ENCODE assay signal across 16 cellular contexts in genomic region chr12:103205906-103206305, GRCh38.
DNase-seq lines count a peak whose midpoint lies in the region; ATAC-seq and TF ChIP-seq lines count a peak whose summit lies in the region.
"Had no signal": no experiment of that assay in that cellular context is flagged by ENCODE, and none has a peak within 500 bp of the region (broad histone marks: within the 10 kb centered on the region; RNA-seq: fewer than 3 reads in every experiment).

No MANE protein-coding gene starts in this region.

- TF ChIP-seq CTCF in SK-N-SH (IDR thresholded peaks at IDR 0.05): no peak
- TF ChIP-seq CTCF in RWPE1 (conservative IDR thresholded peaks at IDR 0.05; ENCODE audit: low read depth): no peak
- TF ChIP-seq CTCF in epithelial cell of esophagus (IDR thresholded peaks at IDR 0.05; ENCODE audit: insufficient read depth, low read depth, low read length, missing control alignments): no peak
- no peak for TF ChIP-seq CTCF in CD14-positive monocyte (IDR thresholded peaks at IDR 0.05)
- no peak for TF ChIP-seq CTCF in ovary (IDR thresholded peaks at IDR 0.05)

- no peak overlapping the region for H3K4me3 Mint-ChIP-seq in CD14-positive monocyte
- H3K4me3 Mint-ChIP-seq: B cell; CD4-positive, CD25-positive, alpha-beta regulatory T cell; CD8-positive, alpha-beta memory T cell had no signal

- H3K27me3 ChIP-seq in SK-N-SH (ENCODE audit: insufficient read depth): no peaks in the 10 kb centered on the region
- no peaks in the 10 kb centered on the region for H3K27me3 ChIP-seq in ovary
- H3K27me3 ChIP-seq: BLaER1 treated with 17β-estradiol and CSF1 and Interleukin-3, amounts not matched to agents 10 nM and 100 nM had no signal

- no peaks in the 10 kb centered on the region for H3K4me1 ChIP-seq in SK-N-SH (ENCODE audit: control insufficient read depth in 1 of 2, insufficient read depth in 2 of 2, low read depth in 1 of 2, low read length in 1 of 2)
- no peaks in the 10 kb centered on the region for H3K4me1 ChIP-seq in ovary (ENCODE audit: insufficient read depth)
- H3K4me1 ChIP-seq: BLaER1 treated with 17β-estradiol and CSF1 and Interleukin-3, amounts not matched to agents 10 nM and 100 nM had no signal

- CTCF ChIA-PET in SK-N-SH (lab: Yijun Ruan, JAX) (no interaction called here), RWPE1 (lab: Yijun Ruan, JAX) (no interaction called here)

- H3K9me3 ChIP-seq in SK-N-SH: no peaks in the 10 kb centered on the region
- H3K9me3 ChIP-seq in ovary: no peaks in the 10 kb centered on the region

- intact Hi-C loops in CD14-positive monocyte (cut with micrococcal nuclease) (no loop called here), ovary (cut with DNase I) (no loop called here)

- TF ChIP-seq EP300 in SK-N-SH (IDR thresholded peaks at IDR 0.05; ENCODE audit: borderline replicate concordance in 1 of 2, low read depth in 1 of 2, low read length in 1 of 2) (no peak), ovary (IDR thresholded peaks at IDR 0.05) (no peak)

- no peaks in the 10 kb centered on the region for H3K9me2 ChIP-seq in SK-N-SH

- no peak for TF ChIP-seq POLR2A in ovary (IDR thresholded peaks at IDR 0.05)

- H3K36me3 ChIP-seq in SK-N-SH (replicated peaks in 1 of 2; ENCODE audit: control insufficient read depth in 1 of 2, insufficient read depth in 2 of 2, low read length in 1 of 2) (no peaks in the 10 kb centered on the region), ovary (no peaks in the 10 kb centered on the region)
- H3K36me3 ChIP-seq: BLaER1 treated with 17β-estradiol and CSF1 and Interleukin-3, amounts not matched to agents 10 nM and 100 nM had no signal

- H3K27ac ChIP-seq in SK-N-SH (ENCODE audit: low read depth in 2 of 2, low read length in 1 of 2): no peak overlapping the region
- H3K27ac ChIP-seq in RWPE1: no peak overlapping the region
- H3K27ac ChIP-seq in ovary: no peak overlapping the region
- H3K27ac ChIP-seq: BLaER1 treated with 17β-estradiol and CSF1 and Interleukin-3, amounts not matched to agents 10 nM and 100 nM had no signal

- H3K4me3 ChIP-seq in SK-N-SH (ENCODE audit: low read depth in 2 of 2, low read length in 1 of 2) (no peak overlapping the region), epithelial cell of esophagus (ENCODE audit: low read length) (no peak overlapping the region), ovary (no peak overlapping the region)
- H3K4me3 ChIP-seq: BLaER1 treated with 17β-estradiol and CSF1 and Interleukin-3, amounts not matched to agents 10 nM and 100 nM; GM12878 had no signal

- H3K9ac ChIP-seq in SK-N-SH: no peak overlapping the region
- H3K9ac ChIP-seq: BLaER1 treated with 17β-estradiol and CSF1 and Interleukin-3, amounts not matched to agents 10 nM and 100 nM had no signal

- no peaks in the 10 kb centered on the region for H3K79me2 ChIP-seq in SK-N-SH (ENCODE audit: insufficient read depth)

- POLR2A ChIA-PET in SK-N-SH (lab: Yijun Ruan, JAX) (no interaction called here), RWPE1 (lab: Yijun Ruan, JAX; ENCODE audit: low non-redundant PET) (no interaction called here)

- H2AFZ ChIP-seq in SK-N-SH (ENCODE audit: low read depth): no peak overlapping the region

- no peaks in the 10 kb centered on the region for H3K4me1 Mint-ChIP-seq in CD14-positive monocyte
- H3K4me1 Mint-ChIP-seq: B cell; CD4-positive, CD25-positive, alpha-beta regulatory T cell; CD8-positive, alpha-beta memory T cell had no signal

- peaks cover 0 to 3% (median 0%) of the 10 kb centered on the region in 3 donors for H3K27me3 Mint-ChIP-seq in CD14-positive monocyte (ENCODE audit: low read depth in 3 of 3)
- H3K27me3 Mint-ChIP-seq: CD4-positive, CD25-positive, alpha-beta regulatory T cell; CD8-positive, alpha-beta memory T cell had no signal

- no peak overlapping the region for H3K4me2 ChIP-seq in SK-N-SH
- H3K4me2 ChIP-seq: BLaER1 treated with 17β-estradiol and CSF1 and Interleukin-3, amounts not matched to agents 10 nM and 100 nM had no signal

- peaks cover 0 to 3% (median 0%) of the 10 kb centered on the region in 7 donors for H3K9me3 Mint-ChIP-seq in CD14-positive monocyte

- WGBS in SK-N-SH (ENCODE audit: low lambda C conversion rate): 18% methylated on average over 3 of the region's 3 CpGs
- 55 to 81% (median 65%) methylated on average over 3 of the region's 3 CpGs for WGBS in ovary, 3 donors

- H3K36me3 Mint-ChIP-seq in CD14-positive monocyte: no peaks in the 10 kb centered on the region
- H3K36me3 Mint-ChIP-seq: CD4-positive, CD25-positive, alpha-beta regulatory T cell; CD8-positive, alpha-beta memory T cell had no signal

- ATAC-seq in SK-N-SH treated with all-trans-retinoic acid at 6 μM for 48 hours: no peak
- ATAC-seq: GM12878 had no signal

- no peaks in the 10 kb centered on the region for H3F3A ChIP-seq in SK-N-SH (replicated peaks; ENCODE audit: insufficient read depth)

- no peaks in the 10 kb centered on the region for H4K20me1 ChIP-seq in SK-N-SH (ENCODE audit: insufficient read depth)
- H4K20me1 ChIP-seq: BLaER1 treated with 17β-estradiol and CSF1 and Interleukin-3, amounts not matched to agents 10 nM and 100 nM had no signal

- no peak for TF ChIP-seq RAD21 in SK-N-SH (IDR thresholded peaks at IDR 0.05; ENCODE audit: low read length)

- DNase-seq in SK-N-SH (no peak), RWPE1 (ENCODE audit: low spot score) (peak; percentile 2), epithelial cell of esophagus (ENCODE audit: low read depth) (peak; percentile 5), CD14-positive monocyte (ENCODE audit: low spot score) (no peak), ovary (no peak)
- DNase-seq: CD4-positive, CD25-positive, alpha-beta regulatory T cell; CD8-positive, alpha-beta memory T cell; COR-L47; DMS153; DND-41; EL; HCEC 1CT had no signal

- H3K27ac Mint-ChIP-seq in CD14-positive monocyte: no peak overlapping the region
- H3K27ac Mint-ChIP-seq: B cell; CD4-positive, CD25-positive, alpha-beta regulatory T cell had no signal

TF ChIP-seq in SK-N-SH, 30 proteins besides CTCF, POLR2A, EP300 and RAD21:
- TF ChIP-seq TEAD4 (IDR thresholded peaks at IDR 0.05; ENCODE audit: borderline replicate concordance, insufficient read depth) (no peak), RFX5 (IDR thresholded peaks at IDR 0.05; ENCODE audit: low read length) (peak; percentile 67)
TF ChIP-seq in SK-N-SH: peak in this region for 1.

TF ChIP-seq in SK-N-SH treated with all-trans-retinoic acid at 6 μM for 48 hours, 23 proteins besides CTCF, POLR2A, EP300 and RAD21 (continues in another document):
- TF ChIP-seq BACH2 (CRISPR knock-in tag; IDR thresholded peaks at IDR 0.05; ENCODE audit: borderline replicate concordance) (no peak), TCF4 (CRISPR knock-in tag; IDR thresholded peaks at IDR 0.05; ENCODE audit: borderline replicate concordance) (no peak), ZNF8 (CRISPR knock-in tag; IDR thresholded peaks at IDR 0.05) (no peak), OSR1 (CRISPR knock-in tag; IDR thresholded peaks at IDR 0.05) (no peak), ZC3H10 (CRISPR knock-in tag; IDR thresholded peaks at IDR 0.05) (no peak), PPARA (CRISPR knock-in tag; IDR thresholded peaks at IDR 0.05; ENCODE audit: borderline replicate concordance) (no peak), ZFP30 (CRISPR knock-in tag; IDR thresholded peaks at IDR 0.05) (no peak), SNAI2 (CRISPR knock-in tag; IDR thresholded peaks at IDR 0.05) (no peak), ZNF70 (CRISPR knock-in tag; IDR thresholded peaks at IDR 0.05) (no peak), ESRRG (CRISPR knock-in tag; IDR thresholded peaks at IDR 0.05) (no peak), CREB5 (CRISPR knock-in tag; IDR thresholded peaks at IDR 0.05; ENCODE audit: low read depth) (no peak), ARNTL (CRISPR knock-in tag; IDR thresholded peaks at IDR 0.05; ENCODE audit: borderline replicate concordance, low read depth) (no peak), ISL1 (CRISPR knock-in tag; IDR thresholded peaks at IDR 0.05) (no peak)
- TF ChIP-seq, protein P1, sequence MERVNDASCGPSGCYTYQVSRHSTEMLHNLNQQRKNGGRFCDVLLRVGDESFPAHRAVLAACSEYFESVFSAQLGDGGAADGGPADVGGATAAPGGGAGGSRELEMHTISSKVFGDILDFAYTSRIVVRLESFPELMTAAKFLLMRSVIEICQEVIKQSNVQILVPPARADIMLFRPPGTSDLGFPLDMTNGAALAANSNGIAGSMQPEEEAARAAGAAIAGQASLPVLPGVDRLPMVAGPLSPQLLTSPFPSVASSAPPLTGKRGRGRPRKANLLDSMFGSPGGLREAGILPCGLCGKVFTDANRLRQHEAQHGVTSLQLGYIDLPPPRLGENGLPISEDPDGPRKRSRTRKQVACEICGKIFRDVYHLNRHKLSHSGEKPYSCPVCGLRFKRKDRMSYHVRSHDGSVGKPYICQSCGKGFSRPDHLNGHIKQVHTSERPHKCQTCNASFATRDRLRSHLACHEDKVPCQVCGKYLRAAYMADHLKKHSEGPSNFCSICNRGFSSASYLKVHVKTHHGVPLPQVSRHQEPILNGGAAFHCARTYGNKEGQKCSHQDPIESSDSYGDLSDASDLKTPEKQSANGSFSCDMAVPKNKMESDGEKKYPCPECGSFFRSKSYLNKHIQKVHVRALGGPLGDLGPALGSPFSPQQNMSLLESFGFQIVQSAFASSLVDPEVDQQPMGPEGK (CRISPR knock-in tag; IDR thresholded peaks at IDR 0.05; ENCODE audit: borderline replicate concordance): no peak
- TF ChIP-seq, protein P2, sequence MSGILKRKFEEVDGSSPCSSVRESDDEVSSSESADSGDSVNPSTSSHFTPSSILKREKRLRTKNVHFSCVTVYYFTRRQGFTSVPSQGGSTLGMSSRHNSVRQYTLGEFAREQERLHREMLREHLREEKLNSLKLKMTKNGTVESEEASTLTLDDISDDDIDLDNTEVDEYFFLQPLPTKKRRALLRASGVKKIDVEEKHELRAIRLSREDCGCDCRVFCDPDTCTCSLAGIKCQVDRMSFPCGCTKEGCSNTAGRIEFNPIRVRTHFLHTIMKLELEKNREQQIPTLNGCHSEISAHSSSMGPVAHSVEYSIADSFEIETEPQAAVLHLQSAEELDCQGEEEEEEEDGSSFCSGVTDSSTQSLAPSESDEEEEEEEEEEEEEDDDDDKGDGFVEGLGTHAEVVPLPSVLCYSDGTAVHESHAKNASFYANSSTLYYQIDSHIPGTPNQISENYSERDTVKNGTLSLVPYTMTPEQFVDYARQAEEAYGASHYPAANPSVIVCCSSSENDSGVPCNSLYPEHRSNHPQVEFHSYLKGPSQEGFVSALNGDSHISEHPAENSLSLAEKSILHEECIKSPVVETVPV (CRISPR knock-in tag; IDR thresholded peaks at IDR 0.05): no peak

Comparison
In these comparisons a context has a peak if more than half of its experiments do, and no peak if none do; other contexts are left out.
1. DNase-seq: peak in RWPE1 (single experiment) and epithelial cell of esophagus (single experiment); none in SK-N-SH (single experiment), CD14-positive monocyte (single experiment) and ovary (0 of 5).